8 cellular contexts compared by ENCODE assay signal in genomic region chr18:74951165-74951760, GRCh38.
A peak's percentile ranks its signal among the peaks of the same experiment; 100 is the strongest.
DNase-seq lines count a peak whose midpoint lies in the region; ATAC-seq and TF ChIP-seq lines count a peak whose summit lies in the region.

No MANE protein-coding gene starts in this region.

- peak overlapping the region; percentile 67 for H3K4me3 Mint-ChIP-seq in T-helper 17 cell

- in situ Hi-C loops in GM13977 (cut with MboI; ENCODE audit: low pct_unique_long_range_greater_than_20kb, low sequenced_read_pairs, unreplicated experiment) = no loop called here

- peaks cover 6% of the 10 kb centered on the region for H3K36me3 Mint-ChIP-seq in T-helper 17 cell (ENCODE audit: low read depth)

- DNase-seq in GM13977 (ENCODE audit: low spot score) (peak; percentile 23), T-helper 17 cell (peak in 1 of 3 donors; percentile 15), hepatic stellate cell (ENCODE audit: low spot score) (peak; percentile 63), GF-D8 (lab: John Stamatoyannopoulos, UW) (no peak), T-helper 9 cell (no peak)
- DNase-seq in stimulated activated CD4-positive, alpha-beta T cell treated with anti-CD3 and anti-CD28 coated beads, Interleukin-2, amount 100 ng/mL, for 24 hours = no peak
- DNase-seq in stimulated activated CD8-positive, alpha-beta memory T cell treated with anti-CD3 and anti-CD28 coated beads, Interleukin-4, amount 100 ng/mL, for 48 hours = no peak

- no peaks in the 10 kb centered on the region for H3K9me3 ChIP-seq in T-helper 17 cell (ENCODE audit: control insufficient read depth, low read length, poor library complexity, severe bottlenecking)

- H3K27me3 Mint-ChIP-seq in T-helper 17 cell = no peaks in the 10 kb centered on the region

- peak; percentile 67 for ATAC-seq in HG02678 (IDR thresholded peaks at IDR 0.05; ENCODE audit: unreplicated experiment)
- peak; percentile 98 for ATAC-seq in T-helper 17 cell

- H3K27ac Mint-ChIP-seq in T-helper 17 cell = peak overlapping the region; percentile 99

- TF ChIP-seq CTCF in GM13977 (IDR thresholded peaks at IDR 0.05; ENCODE audit: extremely low read depth, insufficient read depth, missing control alignments) = no peak

- peaks cover 21% of the 10 kb centered on the region for H3K4me1 Mint-ChIP-seq in T-helper 17 cell

Comparison
In these comparisons a context has a peak if more than half of its experiments do, and no peak if none do; other contexts are left out.
1. DNase-seq: peak in GM13977 (single experiment) and hepatic stellate cell (single experiment); none in stimulated activated CD4-positive, alpha-beta T cell treated with anti-CD3 and anti-CD28 coated beads, Interleukin-2, amount 100 ng/mL, for 24 hours (0 of 2), stimulated activated CD8-positive, alpha-beta memory T cell treated with anti-CD3 and anti-CD28 coated beads, Interleukin-4, amount 100 ng/mL, for 48 hours (single experiment), GF-D8 (single experiment) and T-helper 9 cell (single experiment).